ENCODE assay signal across 32 cellular contexts in the genomic region with DNA sequence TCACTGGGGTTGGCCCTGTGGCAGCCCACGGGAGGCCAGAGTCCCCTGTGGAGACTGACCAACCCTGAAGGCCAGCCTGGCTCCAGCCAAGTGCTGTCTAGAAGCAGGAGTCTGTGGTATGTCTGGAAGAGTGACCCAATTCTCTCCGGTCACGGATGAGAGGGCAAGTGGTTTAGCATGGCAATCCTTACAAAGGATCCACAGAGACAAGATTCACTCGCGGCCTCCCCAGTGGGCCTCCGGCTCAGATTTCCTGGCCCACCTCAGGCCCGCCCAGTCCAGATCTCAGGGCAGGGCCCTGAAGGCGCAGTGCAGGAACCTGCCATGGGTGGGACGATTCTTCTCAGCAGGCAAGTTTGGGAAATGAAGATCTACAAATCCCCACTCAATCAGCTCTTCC. TPM values are rescaled to one million over a fixed set of nuclear protein-coding genes. Genes with fewer than 3 reads are reported as not detected.
DNase-seq lines count a peak whose midpoint lies in the region; ATAC-seq, FAIRE-seq and TF ChIP-seq lines count a peak whose summit lies in the region.
"Had no signal": no experiment of that assay in that cellular context is flagged by ENCODE, and none has a peak within 500 bp of the region (broad histone marks: within the 10 kb centered on the region; RNA-seq: fewer than 3 reads in every experiment).

No MANE protein-coding gene starts in this region.

- H3K27ac Mint-ChIP-seq in endodermal cell (no peak overlapping the region), nephron (peak overlapping the region in 2 of 3 experiments; percentile 47 to 64)
- H3K27ac Mint-ChIP-seq: activated CD4-positive, alpha-beta T cell treated with anti-CD3 and anti-CD28 coated beads, Interleukin-2, amount 10 ng/mL, durations not matched to agents 24 days and 14 days; activated T-helper 1 cell treated with anti-CD3 and anti-CD28 coated beads, Interleukin-12 subunit alpha, Interleukin-12 subunit beta, Interleukin-2, Interleukin-4 antibody, amounts not matched to agents 30 ng/mL and 10 ng/mL and 1 ng/mL, durations not matched to agents 14 hours and 24 hours and 36 hours; natural killer cell treated with Interleukin-12 subunit alpha and Interleukin-12 subunit beta and Interleukin-15 and Interleukin-18, amount 100 ng/mL, for 72 hours; T-helper 1 cell treated with Interleukin-12 subunit alpha and Interleukin-12 subunit beta and Interleukin-4 antibody, amounts not matched to agents 30 μg/mL and 1 μg/mL, for 36 hours had no signal

- peaks cover 22% of the 10 kb centered on the region for H3K27me3 Mint-ChIP-seq in endodermal cell (ENCODE audit: insufficient read depth)
- H3K27me3 Mint-ChIP-seq in nephron (ENCODE audit: low read depth) = peaks cover 5% of the 10 kb centered on the region

- no peaks in the 10 kb centered on the region for H3K27me3 ChIP-seq in right atrium auricular region
- H3K27me3 ChIP-seq in heart left ventricle = peaks cover 0 to 7% (median 3%) of the 10 kb centered on the region in 9 donors
- H3K27me3 ChIP-seq in endodermal cell (ENCODE audit: control insufficient read depth, insufficient read depth, low read length, poor library complexity, severe bottlenecking) = peaks cover 10% of the 10 kb centered on the region
- H3K27me3 ChIP-seq: BE2C, SJSA1 had no signal

- TF ChIP-seq POLR2A in heart left ventricle (IDR thresholded peaks at IDR 0.05) = no peak
- TF ChIP-seq POLR2A in GM12891 (IDR thresholded peaks at IDR 0.05; ENCODE audit: low read depth, low read length) = no peak

- H3K36me3 ChIP-seq in right atrium auricular region (no peaks in the 10 kb centered on the region), heart left ventricle (peaks cover 0 to 9% (median 0%) of the 10 kb centered on the region in 9 donors), endodermal cell (ENCODE audit: control insufficient read depth, insufficient read depth, low read length) (no peaks in the 10 kb centered on the region)
- H3K36me3 ChIP-seq: BE2C, SJSA1 had no signal

- H3K4me1 ChIP-seq in right atrium auricular region = peaks cover 0 to 2% of the 10 kb centered on the region in 2 donors
- peaks cover 0 to 2% (median 0%) of the 10 kb centered on the region in 12 donors for H3K4me1 ChIP-seq in heart left ventricle
- H3K4me1 ChIP-seq in endodermal cell (ENCODE audit: control insufficient read depth, insufficient read depth, low read length) = no peaks in the 10 kb centered on the region
- H3K4me1 ChIP-seq: SJSA1 had no signal

- ATAC-seq in heart left ventricle (no peak), GM18498 (IDR thresholded peaks at IDR 0.05; ENCODE audit: unreplicated experiment) (no peak)
- ATAC-seq: activated naive CD4-positive, alpha-beta T cell treated with anti-CD3 and anti-CD28 coated beads, Interleukin-2, amount 50 U/mL, for 72 hours had no signal

- 86 to 94% (median 89%) methylated on average over 8 to 9 of the region's 9 CpGs for WGBS in heart left ventricle, 4 donors
- WGBS in endodermal cell (ENCODE audit: insufficient coverage in 1 of 2, insufficient read length in 1 of 2), 2 experiments = 83 to 89% methylated on average over 3 to 9 of the region's 9 CpGs

- H3K36me3 Mint-ChIP-seq in endodermal cell (ENCODE audit: low read depth) (no peaks in the 10 kb centered on the region), nephron (ENCODE audit: low read depth) (no peaks in the 10 kb centered on the region)
- H3K36me3 Mint-ChIP-seq: activated naive CD4-positive, alpha-beta T cell treated with anti-CD3 and anti-CD28 coated beads, Interleukin-2, amount 50 U/mL, for 72 hours; natural killer cell treated with Interleukin-12 subunit alpha and Interleukin-12 subunit beta and Interleukin-15 and Interleukin-18, amount 100 ng/mL, for 72 hours had no signal

- H3K4me1 Mint-ChIP-seq in endodermal cell (no peaks in the 10 kb centered on the region), nephron (peaks cover 39% of the 10 kb centered on the region)

- no peak for FAIRE-seq in GM12891 (lab: Jason Lieb, UNC)
- FAIRE-seq: astrocyte, frontal cortex had no signal

- DNase-seq in right atrium auricular region (ENCODE audit: low spot score) = peak; percentile 34
- no peak for DNase-seq in heart left ventricle
- DNase-seq in endodermal cell = no peak
- no peak for DNase-seq in GM12891 (ENCODE audit: insufficient read length, low spot score)
- DNase-seq in effector CD4-positive, alpha-beta T cell = no peak
- DNase-seq in SKM-1 (lab: John Stamatoyannopoulos, UW; ENCODE audit: unreplicated experiment) = no peak
- DNase-seq: 8988T; activated CD4-positive, alpha-beta T cell treated with anti-CD3 and anti-CD28 coated beads, Interleukin-2, amount 10 ng/mL, durations not matched to agents 24 days and 14 days; BE2C; effector memory CD4-positive, alpha-beta T cell; midbrain; NCI-H1105; NCI-H2081; NCI-H345; NCI-H82; OCI-M1; stimulated activated naive CD4-positive, alpha-beta T cell had no signal

- no peak overlapping the region for H3K4me3 Mint-ChIP-seq in endodermal cell
- H3K4me3 Mint-ChIP-seq in nephron = no peak overlapping the region
- H3K4me3 Mint-ChIP-seq: activated CD4-positive, alpha-beta T cell treated with anti-CD3 and anti-CD28 coated beads, Interleukin-2, amount 10 ng/mL, durations not matched to agents 24 days and 14 days; activated T-helper 1 cell treated with anti-CD3 and anti-CD28 coated beads, Interleukin-12 subunit alpha, Interleukin-12 subunit beta, Interleukin-2, Interleukin-4 antibody, amounts not matched to agents 30 ng/mL and 10 ng/mL and 1 ng/mL, durations not matched to agents 14 hours and 24 hours and 36 hours; natural killer cell treated with Interleukin-12 subunit alpha and Interleukin-12 subunit beta and Interleukin-15 and Interleukin-18, amount 100 ng/mL, for 72 hours; T-helper 1 cell treated with Interleukin-12 subunit alpha and Interleukin-12 subunit beta and Interleukin-4 antibody, amounts not matched to agents 30 μg/mL and 1 μg/mL, for 36 hours had no signal

- no peak overlapping the region for H3K27ac ChIP-seq in right atrium auricular region
- H3K27ac ChIP-seq in heart left ventricle = no peak overlapping the region
- peak overlapping the region; percentile 5 for H3K27ac ChIP-seq in endodermal cell (ENCODE audit: low read depth, low read length)
- H3K27ac ChIP-seq: esophagus muscularis mucosa, SJSA1, thoracic aorta, VCaP had no signal

- H3K4me3 ChIP-seq in right atrium auricular region (no peak overlapping the region), heart left ventricle (no peak overlapping the region), endodermal cell (ENCODE audit: low read length) (no peak overlapping the region)
- H3K4me3 ChIP-seq: esophagus muscularis mucosa, SJSA1, skin epidermis, thoracic aorta had no signal

- H3K9me3 ChIP-seq in right atrium auricular region (no peaks in the 10 kb centered on the region), heart left ventricle (no peaks in the 10 kb centered on the region), endodermal cell (ENCODE audit: control insufficient read depth, low read length) (no peaks in the 10 kb centered on the region)
- H3K9me3 ChIP-seq: BE2C, esophagus muscularis mucosa, SJSA1, thoracic aorta had no signal

- intact Hi-C loops in heart left ventricle (cut with DNase I) = no loop called here

- TF ChIP-seq CTCF in right atrium auricular region (IDR thresholded peaks at IDR 0.05) (no peak), heart left ventricle (IDR thresholded peaks at IDR 0.05) (no peak), endodermal cell (conservative IDR thresholded peaks at IDR 0.05) (no peak), nephron (IDR thresholded peaks at IDR 0.05; ENCODE audit: unreplicated experiment in 3 of 3) (no peak)

- H3K9me3 Mint-ChIP-seq in endodermal cell = no peaks in the 10 kb centered on the region
- peaks cover 2% of the 10 kb centered on the region for H3K9me3 Mint-ChIP-seq in nephron
- H3K9me3 Mint-ChIP-seq: activated CD4-positive, alpha-beta T cell treated with anti-CD3 and anti-CD28 coated beads, Interleukin-2, amount 10 ng/mL, durations not matched to agents 24 days and 14 days; activated naive CD4-positive, alpha-beta T cell treated with anti-CD3 and anti-CD28 coated beads, Interleukin-2, amount 50 U/mL, for 72 hours; activated T-helper 1 cell treated with anti-CD3 and anti-CD28 coated beads, Interleukin-12 subunit alpha, Interleukin-12 subunit beta, Interleukin-2, Interleukin-4 antibody, amounts not matched to agents 30 ng/mL and 10 ng/mL and 1 ng/mL, durations not matched to agents 14 hours and 24 hours and 36 hours; natural killer cell treated with Interleukin-12 subunit alpha and Interleukin-12 subunit beta and Interleukin-15 and Interleukin-18, amount 100 ng/mL, for 72 hours; T-helper 1 cell treated with Interleukin-12 subunit alpha and Interleukin-12 subunit beta and Interleukin-4 antibody, amounts not matched to agents 30 μg/mL and 1 μg/mL, for 36 hours had no signal

- H3K9ac ChIP-seq in endodermal cell (ENCODE audit: extremely low read depth, low read length, poor library complexity, severe bottlenecking) = no peak overlapping the region

TF ChIP-seq in GM12891, 5 proteins besides CTCF, POLR2A, EP300 and RAD21:
- TF ChIP-seq POU2F2 (IDR thresholded peaks at IDR 0.05; ENCODE audit: low read depth, low read length) = no peak
- TF ChIP-seq POLR2AphosphoS5 (IDR thresholded peaks at IDR 0.05; ENCODE audit: low read depth, low read length) = no peak
- no peak for TF ChIP-seq SPI1 (IDR thresholded peaks at IDR 0.05; ENCODE audit: low read depth, low read length)
- TF ChIP-seq PAX5 (IDR thresholded peaks at IDR 0.05; ENCODE audit: insufficient read depth, low read length, severe bottlenecking) = no peak
- TF ChIP-seq TAF1 (IDR thresholded peaks at IDR 0.05; ENCODE audit: low read depth, low read length) = no peak

RNA-seq across cellular contexts. Expression of gene BCL2L10, which starts 5.0 kb away (rescaled TPM):
- total RNA-seq in right atrium auricular region = under 1 TPM in 1 of 2 donors, not detected in 1; 0.37 TPM
- under 1 TPM in 1 of 9 donors, not detected in 8; 0.20 TPM for total RNA-seq in heart left ventricle
- not detected for polyA plus RNA-seq in heart left ventricle
- total RNA-seq in endodermal cell = 1 to 10 TPM in 1 of 2 donors, not detected in 1; 1.5 TPM
- polyA plus RNA-seq in endodermal cell (2013, experiment 1 of 2) = not detected
- polyA plus RNA-seq in endodermal cell (2013, experiment 2 of 2) = 0.29 TPM
- polyA plus RNA-seq in GM12891 (2012; ENCODE audit: low read depth, missing spikeins) = 21.4 TPM
- total RNA-seq: activated CD4-positive, alpha-beta T cell treated with anti-CD3 and anti-CD28 coated beads, Interleukin-2, amount 10 ng/mL, durations not matched to agents 24 days and 14 days; activated naive CD4-positive, alpha-beta T cell treated with anti-CD3 and anti-CD28 coated beads, Interleukin-2, amount 50 U/mL, for 72 hours; activated T-helper 1 cell treated with anti-CD3 and anti-CD28 coated beads, Interleukin-12 subunit alpha, Interleukin-12 subunit beta, Interleukin-2, Interleukin-4 antibody, amounts not matched to agents 30 ng/mL and 10 ng/mL and 1 ng/mL, durations not matched to agents 14 hours and 24 hours and 36 hours; astrocyte; chondrocyte; Daoy; natural killer cell treated with Interleukin-12 subunit alpha and Interleukin-12 subunit beta and Interleukin-15 and Interleukin-18, amount 100 ng/mL, for 72 hours; SJSA1; thoracic aorta had no signal
